In genomic region chr1:109274533-109275476, GRCh38 we compare ENCODE assay signal across 1 cellular context.
TF ChIP-seq lines count a peak whose summit lies in the region.

No MANE protein-coding gene starts in this region.

TF ChIP-seq in GM12878, 131 proteins besides CTCF, POLR2A, EP300 and RAD21 (continued from another document):
- TF ChIP-seq REST (IDR thresholded peaks at IDR 0.05; ENCODE audit: low read depth, low read length): no peak
- no peak for TF ChIP-seq SMAD5 (IDR thresholded peaks at IDR 0.05; ENCODE audit: low read depth)
